Comparison of ENCODE assay signal across 11 cellular contexts in genomic region chr2:207328944-207329386, GRCh38.
DNase-seq lines count a peak whose midpoint lies in the region; ATAC-seq and TF ChIP-seq lines count a peak whose summit lies in the region.
"Had no signal": no experiment of that assay in that cellular context is flagged by ENCODE, and none has a peak within 500 bp of the region (broad histone marks: within the 10 kb centered on the region; RNA-seq: fewer than 3 reads in every experiment).

No MANE protein-coding gene starts in this region.

- no peaks in the 10 kb centered on the region for H3K27me3 ChIP-seq in prostate gland (replicated peaks; ENCODE audit: insufficient read depth)

- no peaks in the 10 kb centered on the region for H3K36me3 ChIP-seq in prostate gland

- intact Hi-C loops in prostate gland (cut with DNase I): no loop called here
- intact Hi-C loops in left colon (cut with DNase I, micrococcal nuclease): no loop called here

- 62% methylated on average over 1 of the region's 1 CpG for WGBS in prostate gland

- no peaks in the 10 kb centered on the region for H3K4me1 ChIP-seq in prostate gland (replicated peaks)

- ATAC-seq in GM18517 (IDR thresholded peaks at IDR 0.05; ENCODE audit: unreplicated experiment) (peak; percentile 42), GM19463 (IDR thresholded peaks at IDR 0.05; ENCODE audit: unreplicated experiment) (peak; percentile 39), HG03103 (IDR thresholded peaks at IDR 0.05; ENCODE audit: low read depth, unreplicated experiment) (peak; percentile 33), left colon (no peak)
- ATAC-seq in activated naive CD8-positive, alpha-beta T cell treated with anti-CD3 and anti-CD28 coated beads, Interleukin-2, amount 10 ng/mL, durations not matched to agents 7 days and 5 days (ENCODE audit: low read depth): no peak
- ATAC-seq: sciatic nerve had no signal

- peaks cover 31% of the 10 kb centered on the region for H3K4me1 Mint-ChIP-seq in activated naive CD8-positive, alpha-beta T cell treated with anti-CD3 and anti-CD28 coated beads, Interleukin-2, amount 10 ng/mL, durations not matched to agents 7 days and 5 days

- H3K27ac Mint-ChIP-seq in activated naive CD8-positive, alpha-beta T cell treated with anti-CD3 and anti-CD28 coated beads, Interleukin-2, amount 10 ng/mL, durations not matched to agents 7 days and 5 days: peak overlapping the region; percentile 37

- peaks cover 1% of the 10 kb centered on the region for H3K36me3 Mint-ChIP-seq in activated naive CD8-positive, alpha-beta T cell treated with anti-CD3 and anti-CD28 coated beads, Interleukin-2, amount 10 ng/mL, durations not matched to agents 7 days and 5 days

- H3K27me3 Mint-ChIP-seq in activated naive CD8-positive, alpha-beta T cell treated with anti-CD3 and anti-CD28 coated beads, Interleukin-2, amount 10 ng/mL, durations not matched to agents 7 days and 5 days: no peaks in the 10 kb centered on the region

- no peak for TF ChIP-seq POLR2A in prostate gland (IDR thresholded peaks at IDR 0.05)

- POLR2A ChIA-PET in activated naive CD8-positive, alpha-beta T cell treated with anti-CD3 and anti-CD28 coated beads, Interleukin-2, amount 10 ng/mL, durations not matched to agents 7 days and 5 days (lab: Charles Lee): no interaction called here

- no peak overlapping the region for H3K4me3 ChIP-seq in prostate gland

- no peak overlapping the region for H3K4me3 Mint-ChIP-seq in activated naive CD8-positive, alpha-beta T cell treated with anti-CD3 and anti-CD28 coated beads, Interleukin-2, amount 10 ng/mL, durations not matched to agents 7 days and 5 days

- TF ChIP-seq CTCF in prostate gland (IDR thresholded peaks at IDR 0.05): no peak

- H3K27ac ChIP-seq in caudate nucleus (ENCODE audit: low read depth, low read length) (no peak overlapping the region), prostate gland (no peak overlapping the region)

- peaks cover 1% of the 10 kb centered on the region for H3K9me3 Mint-ChIP-seq in activated naive CD8-positive, alpha-beta T cell treated with anti-CD3 and anti-CD28 coated beads, Interleukin-2, amount 10 ng/mL, durations not matched to agents 7 days and 5 days

- no peak for DNase-seq in activated naive CD8-positive, alpha-beta T cell treated with anti-CD3 and anti-CD28 coated beads, Interleukin-2, amount 10 ng/mL, durations not matched to agents 7 days and 5 days
- DNase-seq in caudate nucleus (lab: John Stamatoyannopoulos, UW) (no peak), prostate gland (ENCODE audit: low spot score) (no peak), superior temporal gyrus (ENCODE audit: extremely low spot score) (no peak), left colon (no peak)
- DNase-seq: activated CD8-positive, alpha-beta memory T cell treated with anti-CD3 and anti-CD28 coated beads, Interleukin-2, amount 50 U/mL, for 48 hours; effector CD4-positive, alpha-beta T cell had no signal

- H3K9me3 ChIP-seq in prostate gland: no peaks in the 10 kb centered on the region

Comparison
In these comparisons a context has a peak if more than half of its experiments do, and no peak if none do; other contexts are left out.
1. ATAC-seq: peak in GM18517 (single experiment), GM19463 (single experiment) and HG03103 (single experiment); none in activated naive CD8-positive, alpha-beta T cell treated with anti-CD3 and anti-CD28 coated beads, Interleukin-2, amount 10 ng/mL, durations not matched to agents 7 days and 5 days (single experiment) and left colon (single experiment).